In the genomic region with DNA sequence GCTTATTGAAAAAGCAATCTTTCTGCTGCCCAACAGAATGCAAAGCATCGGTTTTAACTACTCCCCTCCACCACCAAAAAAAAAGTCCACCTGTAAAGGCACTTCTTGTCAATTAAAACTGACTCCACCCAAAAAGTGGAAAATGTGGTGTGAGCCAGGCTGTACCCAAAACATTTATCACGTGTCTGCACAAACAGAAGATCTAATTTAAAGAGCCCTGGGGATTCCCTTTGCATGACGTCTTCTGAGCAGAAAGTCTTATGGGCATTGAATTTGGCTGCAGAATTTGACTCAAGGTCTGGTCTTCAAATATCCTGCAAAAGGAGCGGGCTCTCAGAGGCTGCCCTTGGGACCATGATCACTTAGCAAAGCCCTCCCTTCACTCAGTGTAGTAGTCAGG, we compare ENCODE assay signal across 8 cellular contexts.
"Had no signal": no experiment of that assay in that cellular context is flagged by ENCODE, and none has a peak within 500 bp of the region (broad histone marks: within the 10 kb centered on the region; RNA-seq: fewer than 3 reads in every experiment).

No MANE protein-coding gene starts in this region.

- H3K9ac ChIP-seq: GM23248 had no signal

- H3K4me2 ChIP-seq: GM23338 had no signal

- H3K27ac ChIP-seq: GM23248 had no signal

- H3K4me1 ChIP-seq: HAP-1 had no signal

- H3K9me3 Mint-ChIP-seq: GM23338 had no signal

- DNase-seq: GM23248, GOT3, H7, H9, HCEC 1CT, HFFc6 had no signal

- H3K9me3 ChIP-seq: HAP-1 had no signal

- H3K27ac Mint-ChIP-seq: GM23338, H9, HFFc6 had no signal

- H3K4me3 ChIP-seq: GM23248, GM23338, HAP-1 had no signal

- H3K36me3 ChIP-seq: HAP-1 had no signal

- H2AFZ ChIP-seq: GM23248, GM23338 had no signal

- H3K4me3 Mint-ChIP-seq: GM23338, H9, HFFc6 had no signal
